In genomic region chr1:25022361-25023189, GRCh38 we compare ENCODE assay signal across 8 cellular contexts.
A peak's percentile ranks its signal among the peaks of the same experiment; 100 is the strongest.
DNase-seq lines count a peak whose midpoint lies in the region; ATAC-seq, FAIRE-seq and TF ChIP-seq lines count a peak whose summit lies in the region.

No MANE protein-coding gene starts in this region.

- H3K27me3 Mint-ChIP-seq in activated T-helper 17 cell treated with anti-CD3 and anti-CD28 coated beads, Interleukin-2, amount 50 U/mL, for 72 hours: no peaks in the 10 kb centered on the region

- peak; percentile 61 for ATAC-seq in HG03060 (IDR thresholded peaks at IDR 0.05; ENCODE audit: low read depth, unreplicated experiment)
- ATAC-seq in activated T-helper 17 cell treated with anti-CD3 and anti-CD28 coated beads, Interleukin-2, amount 50 U/mL, for 72 hours (replicated peaks): peak; percentile 82
- ATAC-seq in upper lobe of left lung (ENCODE audit: low FRiP score in 2 of 2): peak; percentile 78 to 81

- H3K4me3 Mint-ChIP-seq in activated T-helper 17 cell treated with anti-CD3 and anti-CD28 coated beads, Interleukin-2, amount 50 U/mL, for 72 hours: peak overlapping the region; percentile 89

- TF ChIP-seq POLR2A in upper lobe of left lung (IDR thresholded peaks at IDR 0.05): peak in 1 of 4 donors; percentile 47

- no peaks in the 10 kb centered on the region for H3K9me3 ChIP-seq in upper lobe of left lung

- H3K4me1 Mint-ChIP-seq in activated T-helper 17 cell treated with anti-CD3 and anti-CD28 coated beads, Interleukin-2, amount 50 U/mL, for 72 hours: peaks cover 54% of the 10 kb centered on the region

- H3K36me3 ChIP-seq in upper lobe of left lung: no peaks in the 10 kb centered on the region

- H3K36me3 Mint-ChIP-seq in activated T-helper 17 cell treated with anti-CD3 and anti-CD28 coated beads, Interleukin-2, amount 50 U/mL, for 72 hours (ENCODE audit: low read depth): no peaks in the 10 kb centered on the region

- peak overlapping the region; percentile 63 to 86 (median 76) for H3K27ac ChIP-seq in upper lobe of left lung

- H3K4me3 ChIP-seq in upper lobe of left lung: peak overlapping the region in 1 of 4 donors; percentile 7

- WGBS in upper lobe of left lung, 2 donors: 13 to 16% methylated on average over 8 to 18 of the region's 20 CpGs

- TF ChIP-seq EP300 in upper lobe of left lung (IDR thresholded peaks at IDR 0.05): peak in 3 of 4 donors; percentile 38 to 81 (median 55)

- peak; percentile 75 for FAIRE-seq in RCC 7860 (lab: Jason Lieb, UNC)

- DNase-seq in NCI-H1436 (lab: John Stamatoyannopoulos, UW) (peak; percentile 14), NCI-H1436 treated with DMSO at 0.1 percent for 48 hours (lab: John Stamatoyannopoulos, UW) (no peak), RCC 7860 (ENCODE audit: low spot score) (peak; percentile 71), foreskin melanocyte (peak; percentile 99), pons (ENCODE audit: low spot score) (peak; percentile 60), upper lobe of left lung (peak; percentile 86 to 89)

- TF ChIP-seq CTCF in upper lobe of left lung (IDR thresholded peaks at IDR 0.05): no peak

- no peaks in the 10 kb centered on the region for H3K9me3 Mint-ChIP-seq in activated T-helper 17 cell treated with anti-CD3 and anti-CD28 coated beads, Interleukin-2, amount 50 U/mL, for 72 hours

- H3K4me1 ChIP-seq in upper lobe of left lung: peaks cover 11 to 34% (median 16%) of the 10 kb centered on the region in 4 donors

- H3K27me3 ChIP-seq in upper lobe of left lung: no peaks in the 10 kb centered on the region

- peak overlapping the region; percentile 96 for H3K27ac Mint-ChIP-seq in activated T-helper 17 cell treated with anti-CD3 and anti-CD28 coated beads, Interleukin-2, amount 50 U/mL, for 72 hours
